Comparison of ENCODE assay signal across 14 cellular contexts in genomic region chr14:81209187-81209836, GRCh38. TPM values are rescaled to one million over a fixed set of nuclear protein-coding genes. Genes with fewer than 3 reads are reported as not detected.
DNase-seq lines count a peak whose midpoint lies in the region; ATAC-seq and TF ChIP-seq lines count a peak whose summit lies in the region.
"Had no signal": no experiment of that assay in that cellular context is flagged by ENCODE, and none has a peak within 500 bp of the region (broad histone marks: within the 10 kb centered on the region; RNA-seq: fewer than 3 reads in every experiment).

No MANE protein-coding gene starts in this region.

- POLR2A ChIA-PET in OCI-LY7 (lab: Charles Lee), result interaction anchor here (1.2 to 1.6 kb wide), 2 partner anchors 10 to 30 kb away, joined by 3 read pairs; no protein-coding TSS in a partner anchor

- peaks cover 7% of the 10 kb centered on the region for H3K4me1 Mint-ChIP-seq in progenitor cell of endocrine pancreas (ENCODE audit: low read depth)

- ATAC-seq in GM18868 (IDR thresholded peaks at IDR 0.05; ENCODE audit: unreplicated experiment), result peak; percentile 52
- peak; percentile 68 for ATAC-seq in HG02885 (IDR thresholded peaks at IDR 0.05; ENCODE audit: poor library complexity, unreplicated experiment)

- peaks cover 18% of the 10 kb centered on the region for H3K36me3 Mint-ChIP-seq in progenitor cell of endocrine pancreas (ENCODE audit: insufficient read depth)

- TF ChIP-seq CTCF in OCI-LY7 (conservative IDR thresholded peaks at IDR 0.05; ENCODE audit: low read length) (no peak), progenitor cell of endocrine pancreas (IDR thresholded peaks at IDR 0.05; ENCODE audit: unreplicated experiment) (no peak)

- peaks cover 96% of the 10 kb centered on the region for H3K79me2 ChIP-seq in OCI-LY7 (ENCODE audit: insufficient read depth, low read depth, low read length)

- no peaks in the 10 kb centered on the region for H3K9me3 Mint-ChIP-seq in progenitor cell of endocrine pancreas (ENCODE audit: low read depth)
- H3K9me3 Mint-ChIP-seq: neural crest cell had no signal

- H2AFZ ChIP-seq in OCI-LY7 (ENCODE audit: low read length), result no peak overlapping the region

- H4K20me1 ChIP-seq in OCI-LY7 (ENCODE audit: insufficient read depth, low read length), result peaks cover 5% of the 10 kb centered on the region; the same call in 1 of the 2 replicates

- intact Hi-C loops in OCI-LY7 (cut with micrococcal nuclease; ENCODE audit: unreplicated experiment), result no loop called here

- peak overlapping the region; percentile 51 for H3K4me3 ChIP-seq in OCI-LY7 (ENCODE audit: low read depth, low read length, poor library complexity, severe bottlenecking)

- peak overlapping the region; percentile 45 for H3K27ac ChIP-seq in OCI-LY7 (ENCODE audit: low read depth, low read length, poor library complexity, severe bottlenecking)

- H3K27me3 Mint-ChIP-seq in progenitor cell of endocrine pancreas, result no peaks in the 10 kb centered on the region

- peaks cover 19% of the 10 kb centered on the region for H3K4me1 ChIP-seq in OCI-LY7 (ENCODE audit: insufficient read depth, low read length, poor library complexity, severe bottlenecking)

- H3K27ac Mint-ChIP-seq in progenitor cell of endocrine pancreas, result peak overlapping the region; percentile 25

- BruUV-seq in OCI-LY7 (replicated peaks; lab: Mats Ljungman, UMichigan), result TSS peak; percentile 90

- no peak overlapping the region for H3K4me3 Mint-ChIP-seq in progenitor cell of endocrine pancreas (ENCODE audit: low read depth)
- H3K4me3 Mint-ChIP-seq: neural crest cell had no signal

- no peaks in the 10 kb centered on the region for H3K9me3 ChIP-seq in OCI-LY7 (ENCODE audit: low read length)

- H3K36me3 ChIP-seq in OCI-LY7 (ENCODE audit: insufficient read depth, low read length), result peaks cover 99% of the 10 kb centered on the region

- DNase-seq in OCI-LY7 (ENCODE audit: low spot score), result peak; percentile 50
- DNase-seq in progenitor cell of endocrine pancreas (ENCODE audit: low spot score, unreplicated experiment), result no peak
- DNase-seq in activated CD4-positive, alpha-beta T cell treated with anti-CD3 and anti-CD28 coated beads for 4 hours, result no peak
- no peak for DNase-seq in NCI-H774 (lab: John Stamatoyannopoulos, UW)
- no peak for DNase-seq in activated T-cell treated with anti-CD3 and anti-CD28 coated beads, Interleukin-2, amount 50 U/mL, for 1 hour
- DNase-seq in cerebellar nuclear complex (lab: John Stamatoyannopoulos, UW), result no peak
- DNase-seq: activated effector memory CD4-positive, alpha-beta T cell treated with Interleukin-2 at 50 U/mL for 16 hours; central memory CD4-positive, alpha-beta T cell; GOT3; NCI-H187 treated with DMSO at 0.1 percent for 48 hours; stimulated activated CD4-positive, alpha-beta T cell treated with anti-CD3 and anti-CD28 coated beads, Interleukin-4, amount 100 ng/mL, for 1 hour had no signal

- CTCF ChIA-PET in OCI-LY7 (lab: Charles Lee; ENCODE audit: unreplicated experiment), result no interaction called here

- peak overlapping the region; percentile 43 for H3K4me2 ChIP-seq in OCI-LY7 (ENCODE audit: low read length)

- H3K9me2 ChIP-seq in OCI-LY7 (ENCODE audit: insufficient read depth, low read length), result no peaks in the 10 kb centered on the region

RNA-seq across cellular contexts. Expression of gene GTF2A1, which starts 11.4 kb away (rescaled TPM):
- 32.5 and 35.1 TPM in 2 replicates for total RNA-seq in OCI-LY7 (2014; rRNA removed; shearing (Covaris generic))
- total RNA-seq in OCI-LY7 (2022) (69.8 and 70.6 TPM in 2 replicates), progenitor cell of endocrine pancreas (29.7 and 33.4 TPM in 2 replicates)
